Comparison of ENCODE assay signal across 16 cellular contexts in the genomic region with DNA sequence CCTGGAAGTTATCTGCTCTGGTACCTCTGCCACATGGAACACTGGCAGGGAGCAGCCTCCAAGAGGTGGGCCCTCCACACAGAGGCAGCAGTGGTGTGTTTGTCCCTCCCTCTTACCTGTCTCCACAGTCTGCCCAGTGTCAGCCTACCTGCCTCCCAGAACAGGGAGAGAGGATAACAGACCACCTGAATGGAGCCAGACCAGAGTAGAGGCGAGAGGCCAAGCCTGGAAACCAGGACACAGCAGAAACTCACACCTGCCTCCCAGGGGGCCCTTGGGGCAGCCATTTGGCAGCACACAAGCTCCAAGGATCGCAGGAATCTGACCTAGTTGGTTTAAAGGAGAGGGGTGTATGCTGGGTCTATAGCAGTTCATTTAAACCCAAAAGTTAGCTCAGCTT.
DNase-seq lines count a peak whose midpoint lies in the region; ATAC-seq, FAIRE-seq and TF ChIP-seq lines count a peak whose summit lies in the region.
"Had no signal": no experiment of that assay in that cellular context is flagged by ENCODE, and none has a peak within 500 bp of the region (broad histone marks: within the 10 kb centered on the region; RNA-seq: fewer than 3 reads in every experiment).

No MANE protein-coding gene starts in this region.

- peak overlapping the region; percentile 24; the same call in 1 of the 2 replicates for H2BK120ac ChIP-seq in IMR-90 (ENCODE audit: low read depth, low read length)
- H2BK120ac ChIP-seq in H1 (replicated peaks; ENCODE audit: low read depth, low read length), result no peak overlapping the region

- H3K9me3 ChIP-seq in BE2C (no peaks in the 10 kb centered on the region), IMR-90 (ENCODE audit: control insufficient read depth, insufficient read depth, low read length) (no peaks in the 10 kb centered on the region), H1 (ENCODE audit: insufficient read depth in 2 of 2, low read depth in 1 of 2, low read length in 1 of 2) (no peaks in the 10 kb centered on the region), neural cell (ENCODE audit: low read length) (no peaks in the 10 kb centered on the region)

- H3K9ac ChIP-seq in IMR-90 (ENCODE audit: low read depth, low read length), result no peak overlapping the region
- H3K9ac ChIP-seq in H1 (replicated peaks in 1 of 4; ENCODE audit: extremely low read depth in 1 of 4, low read depth in 3 of 4, low read length in 3 of 4), result no peak overlapping the region
- no peak overlapping the region for H3K9ac ChIP-seq in neural cell (ENCODE audit: low read length)

- no peak for TF ChIP-seq EP300 in H1 (IDR thresholded peaks at IDR 0.05; ENCODE audit: borderline replicate concordance in 1 of 2, low read depth in 2 of 2, low read length in 2 of 2)
- no peak for TF ChIP-seq EP300 in neural cell (conservative IDR thresholded peaks at IDR 0.05; ENCODE audit: poor library complexity, severe bottlenecking)

- dilution Hi-C loops in IMR-90 (cut with HindIII; ENCODE audit: low sequenced_read_pairs, unreplicated experiment), result no loop called here

- H4K5ac ChIP-seq in IMR-90 (ENCODE audit: low read depth, low read length), result no peak overlapping the region
- no peak overlapping the region for H4K5ac ChIP-seq in H1 (ENCODE audit: insufficient read length, low read depth, low read length)

- H2AK5ac ChIP-seq in IMR-90 (ENCODE audit: low read depth, low read length) (peak overlapping the region; percentile 28; the same call in 1 of the 2 replicates), H1 (ENCODE audit: low read depth, low read length) (no peak overlapping the region)

- H2BK15ac ChIP-seq in IMR-90 (ENCODE audit: low read depth, low read length), result no peak overlapping the region
- H2BK15ac ChIP-seq in H1 (ENCODE audit: low read length), result no peak overlapping the region

- H3K79me1 ChIP-seq in IMR-90 (ENCODE audit: low read depth in 1 of 2, low read length in 2 of 2) (0 out of 4 replicates have a peak, but pooled peaks cover 0 to 2% of the 10 kb centered on the region in 2 experiments), H1 (ENCODE audit: low read depth, low read length) (no peaks in the 10 kb centered on the region)

- no peaks in the 10 kb centered on the region for H3K23me2 ChIP-seq in H1 (ENCODE audit: low read depth, low read length)

- ATAC-seq in IMR-90 (ENCODE audit: low read depth), result no peak
- ATAC-seq in HG03097 (IDR thresholded peaks at IDR 0.05; ENCODE audit: low FRiP score, unreplicated experiment), result no peak

- H3K79me2 ChIP-seq in H1 (ENCODE audit: control insufficient read depth in 1 of 2, insufficient read depth in 2 of 2, low read length in 2 of 2), result no peaks in the 10 kb centered on the region
- H3K79me2 ChIP-seq in neural cell (replicated peaks; ENCODE audit: insufficient read depth, low read length), result no peaks in the 10 kb centered on the region

- H2AFZ ChIP-seq in IMR-90 (replicated peaks; ENCODE audit: low read length, poor library complexity), result peak overlapping the region; percentile 64
- H2AFZ ChIP-seq in H1 (ENCODE audit: low read length), result peak overlapping the region; percentile 84; the same call in 1 of the 2 replicates
- no peak overlapping the region for H2AFZ ChIP-seq in neural cell (ENCODE audit: low read depth, low read length)

- H2BK12ac ChIP-seq in H1 (ENCODE audit: low read depth, low read length), result no peak overlapping the region

- H3K4me3 ChIP-seq in BE2C (ENCODE audit: low read depth, low read length) (no peak overlapping the region), IMR-90 (ENCODE audit: insufficient read depth, low read depth, low read length) (no peak overlapping the region), H1 (ENCODE audit: extremely low read depth in 1 of 4, insufficient read depth in 2 of 4, low read depth in 3 of 4, low read length in 4 of 4) (no peak overlapping the region), neural cell (ENCODE audit: low read length) (no peak overlapping the region)

- H3K9me2 ChIP-seq in neural cell (ENCODE audit: insufficient read depth, low read length), result no peaks in the 10 kb centered on the region

- CTCF ChIA-PET in IMR-90 (lab: Yijun Ruan, JAX), result no interaction called here
- CTCF ChIA-PET in H1 (lab: Charles Lee; ENCODE audit: partially characterized antibody), result interaction anchor here (2.3 kb wide), 1 partner anchor 204 kb away, joined by 6 read pairs; no protein-coding TSS in a partner anchor

- H3K14ac ChIP-seq in IMR-90 (replicated peaks; ENCODE audit: low read depth, low read length) (no peak overlapping the region), H1 (ENCODE audit: insufficient read length) (no peak overlapping the region)

- H3K36me3 ChIP-seq in BE2C, result no peaks in the 10 kb centered on the region
- H3K36me3 ChIP-seq in IMR-90 (ENCODE audit: control insufficient read depth, insufficient read depth, low read length), result no peaks in the 10 kb centered on the region
- H3K36me3 ChIP-seq in H1 (ENCODE audit: control insufficient read depth in 2 of 4, insufficient read depth in 4 of 4, low read length in 3 of 4), result no peaks in the 10 kb centered on the region
- H3K36me3 ChIP-seq in neural cell (ENCODE audit: insufficient read depth, low read length), result no peaks in the 10 kb centered on the region

- H3K4me1 ChIP-seq in BE2C (peaks cover 30% of the 10 kb centered on the region), IMR-90 (ENCODE audit: control insufficient read depth, insufficient read depth, low read length) (peaks cover 6% of the 10 kb centered on the region), H1 (replicated peaks in 1 of 4; ENCODE audit: control insufficient read depth in 3 of 4, insufficient read depth in 4 of 4, low read length in 3 of 4) (no peaks in the 10 kb centered on the region)

- H3K56ac ChIP-seq in IMR-90 (ENCODE audit: extremely low read depth, insufficient read depth, low read length), result no peak overlapping the region
- H3K56ac ChIP-seq in H1 (replicated peaks; ENCODE audit: insufficient read length, low read depth, low read length), result no peak overlapping the region

- H3K4me2 ChIP-seq in IMR-90 (ENCODE audit: low read depth, low read length), result no peak overlapping the region
- H3K4me2 ChIP-seq in H1 (ENCODE audit: insufficient read depth in 1 of 2, low read depth in 2 of 2, low read length in 2 of 2), result no peak overlapping the region
- no peak overlapping the region for H3K4me2 ChIP-seq in neural cell (ENCODE audit: low read length)

- FAIRE-seq in H1 (lab: Jason Lieb, UNC), result no peak
- FAIRE-seq: G401.6, GM12892, GM19239 had no signal

- POLR2A ChIA-PET in IMR-90 (lab: Charles Lee; ENCODE audit: unreplicated experiment) (no interaction called here), H1 (lab: Charles Lee; ENCODE audit: partially characterized antibody) (no interaction called here)

- TF ChIP-seq CTCF in BE2C (IDR thresholded peaks at IDR 0.05; ENCODE audit: low read depth, low read length), result no peak
- TF ChIP-seq CTCF in IMR-90 (conservative IDR thresholded peaks at IDR 0.05; ENCODE audit: low read depth, low read length), result no peak
- no peak for TF ChIP-seq CTCF in H1 (IDR thresholded peaks at IDR 0.05; ENCODE audit: control extremely low read depth in 1 of 3, insufficient read depth in 1 of 3, low read depth in 1 of 3, low read length in 3 of 3)
- TF ChIP-seq CTCF in neural cell (IDR thresholded peaks at IDR 0.05; ENCODE audit: poor library complexity, severe bottlenecking), result no peak

- H3K18ac ChIP-seq in IMR-90 (ENCODE audit: low read depth, low read length) (no peak overlapping the region), H1 (ENCODE audit: extremely low read depth, low read length) (no peak overlapping the region)

- no peaks in the 10 kb centered on the region for H3K27me3 ChIP-seq in BE2C
- H3K27me3 ChIP-seq in IMR-90 (ENCODE audit: control insufficient read depth, insufficient read depth, low read length), result no peaks in the 10 kb centered on the region
- no peaks in the 10 kb centered on the region; a peak in 1 of 7 replicates for H3K27me3 ChIP-seq in H1 (replicated peaks in 1 of 4; ENCODE audit: control insufficient read depth in 3 of 4, extremely low read depth in 1 of 4, insufficient read depth in 3 of 4, low read length in 3 of 4)
- H3K27me3 ChIP-seq in neural cell (ENCODE audit: insufficient read depth, low read depth, low read length), result no peaks in the 10 kb centered on the region

- H3K23ac ChIP-seq in IMR-90 (ENCODE audit: low read depth, low read length) (no peak overlapping the region), H1 (ENCODE audit: insufficient read length) (no peak overlapping the region)

- intact Hi-C loops in IMR-90 (cut with micrococcal nuclease), result loop anchor here (10.0 kb wide), 2 partner anchors 237 to 243 kb away; no protein-coding TSS in a partner anchor

- no TSS peak for BruUV-seq in IMR-90 (replicated peaks; lab: Mats Ljungman, UMichigan)

- DNase-seq in BE2C (peak; percentile 19), IMR-90 (no peak), H1 (ENCODE audit: low read depth in 1 of 2, low spot score in 2 of 2) (no peak), iPS-NIHi11 (ENCODE audit: low spot score) (no peak), GM03348 (ENCODE audit: low spot score) (no peak)
- no peak for DNase-seq in activated CD4-positive, alpha-beta T cell treated with anti-CD3 and anti-CD28 coated beads, Interleukin-2, amount 50 U/mL, for 1 hour
- DNase-seq: ACHN; CD4-positive, alpha-beta memory T cell; DMS79; H7 had no signal

- H4K20me1 ChIP-seq in IMR-90 (ENCODE audit: insufficient read depth, low read length), result no peaks in the 10 kb centered on the region
- H4K20me1 ChIP-seq in H1 (replicated peaks in 1 of 2; ENCODE audit: control insufficient read depth in 1 of 2, insufficient read depth in 2 of 2, low read length in 2 of 2), result no peaks in the 10 kb centered on the region
- H4K20me1 ChIP-seq in neural cell (ENCODE audit: insufficient read depth), result no peaks in the 10 kb centered on the region

- H2BK20ac ChIP-seq in IMR-90 (ENCODE audit: low read depth, low read length) (no peak overlapping the region; the same call in 1 of the 2 replicates), H1 (ENCODE audit: low read length) (no peak overlapping the region)

- H4K8ac ChIP-seq in IMR-90 (ENCODE audit: low read depth in 2 of 2, low read length in 2 of 2) (no peak overlapping the region), H1 (ENCODE audit: extremely low read depth, insufficient read depth, low read length) (peak overlapping the region; percentile 19; the same call in 1 of the 2 replicates)

- peaks cover 8% of the 10 kb centered on the region for H3K9me1 ChIP-seq in IMR-90 (ENCODE audit: insufficient read depth, low read length)

- H2BK5ac ChIP-seq in IMR-90 (ENCODE audit: low read depth, low read length, poor library complexity, severe bottlenecking) (no peak overlapping the region), H1 (ENCODE audit: low read depth, low read length) (no peak overlapping the region)

- no CpG with 5 or more reads among the region's 2 CpGs for WGBS in IMR-90 (ENCODE audit: extremely low coverage in 2 of 2, insufficient read length in 1 of 2), 2 experiments
- WGBS in H1 (ENCODE audit: extremely low coverage in 1 of 2, insufficient coverage in 1 of 2, insufficient read length in 1 of 2, insufficient replicate concordance in 2 of 2, low coverage in 1 of 2, low lambda C conversion rate in 2 of 2, missing lambda C conversion rate in 1 of 2), 2 experiments, result 88% methylated on average over 2 of the region's 2 CpGs; no CpG with 5 or more reads in 1 of the 2 experiments

- TF ChIP-seq POLR2A in IMR-90 (IDR thresholded peaks at IDR 0.05; ENCODE audit: low read depth, low read length) (no peak), H1 (IDR thresholded peaks at IDR 0.05; ENCODE audit: control extremely low read depth in 1 of 2, low read depth in 2 of 2, low read length in 2 of 2) (no peak)

- no peak overlapping the region for H3K27ac ChIP-seq in IMR-90 (ENCODE audit: insufficient read depth, low read length)
- no peak overlapping the region for H3K27ac ChIP-seq in H1 (ENCODE audit: low read depth, low read length)
- peak overlapping the region; percentile 55 for H3K27ac ChIP-seq in neural cell (ENCODE audit: low read length)
- H3K27ac ChIP-seq: C4-2B had no signal

- no peak overlapping the region for H2AK9ac ChIP-seq in IMR-90 (replicated peaks; ENCODE audit: low read depth, low read length, poor library complexity)

- TF ChIP-seq RAD21 in IMR-90 (IDR thresholded peaks at IDR 0.05; ENCODE audit: low read length), result no peak
- TF ChIP-seq RAD21 in H1 (IDR thresholded peaks at IDR 0.05 in 1 of 2, conservative IDR thresholded peaks at IDR 0.05 in 1 of 2; ENCODE audit: low read depth in 2 of 2, low read length in 2 of 2), result no peak
- TF ChIP-seq RAD21 in neural cell (conservative IDR thresholded peaks at IDR 0.05), result no peak

- in situ Hi-C loops in IMR-90 (cut with MboI; ENCODE audit: low sequenced_read_pairs), result no loop called here

- H3F3A ChIP-seq in neural cell (ENCODE audit: insufficient read depth, low read length, poor library complexity, severe bottlenecking), result no peaks in the 10 kb centered on the region

- H3K4ac ChIP-seq in IMR-90 (ENCODE audit: low read depth, low read length) (no peak overlapping the region), H1 (replicated peaks; ENCODE audit: insufficient read length, low read depth, low read length) (no peak overlapping the region)

- no peak overlapping the region for H4K91ac ChIP-seq in IMR-90 (ENCODE audit: insufficient read depth, low read depth, low read length)
- no peak overlapping the region for H4K91ac ChIP-seq in H1 (replicated peaks; ENCODE audit: insufficient read length, low read length)
